In the genomic region with DNA sequence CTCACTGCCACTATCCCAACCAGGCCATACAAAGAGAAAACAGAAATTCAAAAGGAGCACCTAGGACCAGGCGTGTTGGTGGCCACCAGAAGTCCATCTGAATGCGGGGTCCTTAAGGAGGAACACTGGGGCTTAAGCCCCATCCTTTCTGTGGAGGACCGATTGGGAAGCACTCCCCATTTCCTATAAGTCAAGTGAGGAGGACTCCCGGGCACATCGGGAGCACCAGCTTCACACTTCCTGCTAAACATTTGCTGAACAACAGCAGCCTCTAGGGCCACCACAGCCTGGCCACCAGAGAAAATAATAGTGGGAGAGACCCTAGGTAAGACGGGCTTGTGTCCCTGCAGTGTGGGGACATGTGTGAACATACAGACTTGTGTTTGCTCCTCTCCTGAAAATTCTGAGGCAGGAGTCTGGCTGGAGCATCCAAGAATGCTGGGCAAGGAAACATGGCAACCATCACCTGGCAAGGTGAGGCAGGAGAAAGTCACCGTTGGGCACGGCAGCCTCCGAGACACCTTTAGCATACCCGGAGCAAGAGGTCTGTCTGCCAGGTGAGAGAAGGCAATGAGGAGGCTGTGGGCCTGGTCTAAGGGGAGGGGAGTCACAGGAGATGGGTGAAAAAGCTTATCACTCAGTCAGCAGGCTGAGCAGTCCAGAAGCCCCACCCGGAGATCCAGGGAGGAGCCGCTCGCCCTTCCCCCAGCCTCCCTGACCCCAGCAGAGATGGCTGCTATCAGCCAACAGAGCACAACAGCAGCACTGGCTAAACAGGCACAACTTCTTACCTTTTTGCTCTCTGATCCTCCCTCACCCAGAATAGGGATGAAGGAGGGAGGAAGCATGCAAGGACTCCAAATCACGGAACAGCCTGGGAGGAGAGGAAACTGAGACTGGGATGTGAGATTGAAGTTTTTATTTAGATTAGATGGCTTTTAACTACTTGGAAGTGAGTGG, we compare ENCODE assay signal across 1 cellular context.
TF ChIP-seq lines count a peak whose summit lies in the region.

No MANE protein-coding gene starts in this region.

TF ChIP-seq in K562, 482 proteins besides CTCF, POLR2A, EP300 and RAD21 (continued from another document and continues in another):
- TF ChIP-seq, protein P1, sequence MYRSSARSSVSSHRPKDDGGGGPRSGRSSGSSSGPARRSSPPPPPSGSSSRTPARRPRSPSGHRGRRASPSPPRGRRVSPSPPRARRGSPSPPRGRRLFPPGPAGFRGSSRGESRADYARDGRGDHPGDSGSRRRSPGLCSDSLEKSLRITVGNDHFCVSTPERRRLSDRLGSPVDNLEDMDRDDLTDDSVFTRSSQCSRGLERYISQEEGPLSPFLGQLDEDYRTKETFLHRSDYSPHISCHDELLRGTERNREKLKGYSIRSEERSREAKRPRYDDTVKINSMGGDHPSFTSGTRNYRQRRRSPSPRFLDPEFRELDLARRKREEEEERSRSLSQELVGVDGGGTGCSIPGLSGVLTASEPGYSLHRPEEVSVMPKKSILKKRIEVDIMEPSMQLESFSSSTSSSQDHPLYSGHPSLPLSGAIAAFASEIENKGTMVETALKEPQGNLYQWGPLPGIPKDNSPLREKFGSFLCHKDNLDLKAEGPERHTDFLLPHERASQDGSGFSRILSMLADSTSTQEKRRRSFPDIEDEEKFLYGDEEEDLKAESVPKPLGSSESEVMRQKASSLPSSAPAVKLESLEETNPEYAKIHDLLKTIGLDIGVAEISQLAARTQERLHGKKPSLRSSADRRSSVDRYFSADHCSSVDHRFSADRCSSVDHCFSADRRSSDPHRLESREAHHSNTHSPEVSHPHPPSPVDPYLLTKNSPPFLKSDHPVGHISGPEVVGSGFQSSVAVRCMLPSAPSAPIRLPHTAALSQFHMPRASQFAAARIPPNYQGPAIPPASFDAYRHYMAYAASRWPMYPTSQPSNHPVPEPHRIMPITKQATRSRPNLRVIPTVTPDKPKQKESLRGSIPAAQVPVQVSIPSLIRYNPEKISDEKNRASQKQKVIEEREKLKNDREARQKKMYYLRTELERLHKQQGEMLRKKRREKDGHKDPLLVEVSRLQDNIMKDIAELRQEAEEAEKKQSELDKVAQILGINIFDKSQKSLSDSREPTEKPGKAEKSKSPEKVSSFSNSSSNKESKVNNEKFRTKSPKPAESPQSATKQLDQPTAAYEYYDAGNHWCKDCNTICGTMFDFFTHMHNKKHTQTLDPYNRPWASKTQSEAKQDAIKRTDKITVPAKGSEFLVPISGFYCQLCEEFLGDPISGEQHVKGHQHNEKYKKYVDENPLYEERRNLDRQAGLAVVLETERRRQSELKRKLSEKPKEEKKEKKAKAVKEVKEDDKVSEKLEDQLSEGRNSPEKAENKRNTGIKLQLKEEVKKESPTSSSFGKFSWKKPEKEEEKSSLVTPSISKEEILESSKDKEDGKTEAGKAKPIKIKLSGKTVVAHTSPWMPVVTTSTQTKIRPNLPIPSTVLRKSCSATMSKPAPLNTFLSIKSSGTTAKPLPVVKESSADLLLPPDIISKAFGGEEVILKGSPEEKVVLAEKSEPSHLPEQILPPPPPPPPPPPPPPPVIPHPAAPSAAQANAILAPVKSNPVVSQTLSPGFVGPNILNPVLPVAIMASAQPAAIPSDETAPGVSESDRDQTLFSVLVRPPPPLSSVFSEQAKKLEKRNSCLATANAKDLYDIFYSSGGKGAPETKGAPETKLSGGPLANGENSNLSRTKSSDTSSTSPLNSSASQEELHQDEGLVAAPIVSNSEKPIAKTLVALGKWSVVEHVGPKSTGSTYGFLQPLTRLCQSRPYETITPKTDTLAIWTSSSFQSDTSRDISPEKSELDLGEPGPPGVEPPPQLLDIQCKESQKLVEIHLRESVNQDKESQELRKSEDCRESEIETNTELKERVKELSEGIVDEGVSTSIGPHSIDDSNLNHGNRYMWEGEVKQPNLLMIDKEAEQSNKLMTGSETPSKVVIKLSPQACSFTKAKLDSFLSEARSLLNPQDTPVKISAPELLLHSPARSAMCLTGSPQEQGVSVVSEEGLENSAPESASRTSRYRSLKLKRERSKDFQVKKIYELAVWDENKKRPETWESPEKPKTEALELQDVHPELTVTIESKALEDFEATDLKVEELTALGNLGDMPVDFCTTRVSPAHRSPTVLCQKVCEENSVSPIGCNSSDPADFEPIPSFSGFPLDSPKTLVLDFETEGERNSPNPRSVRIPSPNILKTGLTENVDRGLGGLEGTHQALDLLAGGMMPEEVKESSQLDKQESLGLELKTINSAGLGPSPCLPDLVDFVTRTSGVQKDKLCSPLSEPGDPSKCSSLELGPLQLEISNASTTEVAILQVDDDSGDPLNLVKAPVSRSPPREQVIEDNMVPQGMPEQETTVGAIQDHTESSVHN (IDR thresholded peaks at IDR 0.05; ENCODE audit: borderline replicate concordance in 1 of 2, low read depth in 1 of 2) = no peak
- no peak for TF ChIP-seq FOXK1 (CRISPR knock-in tag; IDR thresholded peaks at IDR 0.05; ENCODE audit: borderline replicate concordance)
- 0 out of 2 replicates have a peak, but pooled peaks have one; percentile 34 for TF ChIP-seq RNF2 (IDR thresholded peaks at IDR 0.05)
- TF ChIP-seq, protein P2, sequence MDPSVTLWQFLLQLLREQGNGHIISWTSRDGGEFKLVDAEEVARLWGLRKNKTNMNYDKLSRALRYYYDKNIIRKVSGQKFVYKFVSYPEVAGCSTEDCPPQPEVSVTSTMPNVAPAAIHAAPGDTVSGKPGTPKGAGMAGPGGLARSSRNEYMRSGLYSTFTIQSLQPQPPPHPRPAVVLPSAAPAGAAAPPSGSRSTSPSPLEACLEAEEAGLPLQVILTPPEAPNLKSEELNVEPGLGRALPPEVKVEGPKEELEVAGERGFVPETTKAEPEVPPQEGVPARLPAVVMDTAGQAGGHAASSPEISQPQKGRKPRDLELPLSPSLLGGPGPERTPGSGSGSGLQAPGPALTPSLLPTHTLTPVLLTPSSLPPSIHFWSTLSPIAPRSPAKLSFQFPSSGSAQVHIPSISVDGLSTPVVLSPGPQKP (CRISPR knock-in tag; IDR thresholded peaks at IDR 0.05) = no peak
- TF ChIP-seq ZNF780A (CRISPR knock-in tag; IDR thresholded peaks at IDR 0.05) = no peak
- TF ChIP-seq FOXJ2 (tag; IDR thresholded peaks at IDR 0.05) = no peak
- TF ChIP-seq PURB (CRISPR knock-in tag; IDR thresholded peaks at IDR 0.05; ENCODE audit: low read depth) = no peak
- peak; percentile 39; the same call in 1 of the 2 replicates for TF ChIP-seq VEZF1 (CRISPR knock-in tag; IDR thresholded peaks at IDR 0.05)
- no peak for TF ChIP-seq IRF9 (tag; IDR thresholded peaks at IDR 0.05)
- no peak for TF ChIP-seq CSDE1 (IDR thresholded peaks at IDR 0.05)
- TF ChIP-seq RCOR1 (IDR thresholded peaks at IDR 0.05; ENCODE audit: borderline replicate concordance in 1 of 2, low read depth in 2 of 2, low read length in 2 of 2) = peak in 1 of 2 experiments; percentile 65; a peak in 1 of 4 replicates
- no peak for TF ChIP-seq HDGF (IDR thresholded peaks at IDR 0.05)
- no peak for TF ChIP-seq MEF2D (tag; conservative IDR thresholded peaks at IDR 0.05; ENCODE audit: low read depth)
- TF ChIP-seq TBL1XR1 (IDR thresholded peaks at IDR 0.05; ENCODE audit: low read length in 2 of 2) = no peak
- no peak for TF ChIP-seq SRSF7 (optimal IDR thresholded peaks at IDR 0.05; ENCODE audit: low read depth, low read length)
- peak; percentile 39; the same call in 1 of the 2 replicates for TF ChIP-seq PKNOX1 (IDR thresholded peaks at IDR 0.05)
- no peak for TF ChIP-seq MAX (CRISPR knock-in tag; IDR thresholded peaks at IDR 0.05)
- TF ChIP-seq ERF (CRISPR knock-in tag; IDR thresholded peaks at IDR 0.05) = no peak
- TF ChIP-seq RBM39 (optimal IDR thresholded peaks at IDR 0.05; ENCODE audit: low read depth, low read length) = peak; percentile 49
- TF ChIP-seq KLF1 (tag; IDR thresholded peaks at IDR 0.05) = no peak
- TF ChIP-seq KAT8 (IDR thresholded peaks at IDR 0.05; ENCODE audit: low read depth) = no peak
- TF ChIP-seq ZFX (CRISPR knock-in tag; IDR thresholded peaks at IDR 0.05) = 0 out of 2 replicates have a peak, but pooled peaks have one; percentile 19
- TF ChIP-seq NR2C1 (IDR thresholded peaks at IDR 0.05) = no peak
- peak; percentile 64 for TF ChIP-seq NR2C1 (tag; IDR thresholded peaks at IDR 0.05)
- no peak for TF ChIP-seq TEAD1 (CRISPR knock-in tag; IDR thresholded peaks at IDR 0.05)
- TF ChIP-seq ID3 (CRISPR knock-in tag; IDR thresholded peaks at IDR 0.05) = no peak
- TF ChIP-seq ID3 (tag; IDR thresholded peaks at IDR 0.05) = no peak
- no peak for TF ChIP-seq ILK (tag; IDR thresholded peaks at IDR 0.05; ENCODE audit: borderline replicate concordance, low read depth)
- no peak for TF ChIP-seq CBFB (CRISPR knock-in tag; IDR thresholded peaks at IDR 0.05)
- no peak for TF ChIP-seq THRAP3 (IDR thresholded peaks at IDR 0.05; ENCODE audit: borderline replicate concordance)
- no peak for TF ChIP-seq HSF4 (CRISPR knock-in tag; IDR thresholded peaks at IDR 0.05; ENCODE audit: borderline replicate concordance)
- TF ChIP-seq RBM14 (IDR thresholded peaks at IDR 0.05; ENCODE audit: borderline replicate concordance, insufficient read depth, low read depth, low read length) = no peak
- TF ChIP-seq, protein P3, sequence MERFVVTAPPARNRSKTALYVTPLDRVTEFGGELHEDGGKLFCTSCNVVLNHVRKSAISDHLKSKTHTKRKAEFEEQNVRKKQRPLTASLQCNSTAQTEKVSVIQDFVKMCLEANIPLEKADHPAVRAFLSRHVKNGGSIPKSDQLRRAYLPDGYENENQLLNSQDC (CRISPR knock-in tag; IDR thresholded peaks at IDR 0.05) = no peak
- peak; percentile 18; the same call in 1 of the 2 replicates for TF ChIP-seq ESRRA (IDR thresholded peaks at IDR 0.05; ENCODE audit: borderline replicate concordance, low read depth)
- no peak for TF ChIP-seq XRCC5 (IDR thresholded peaks at IDR 0.05; ENCODE audit: low read depth, low read length)
- peak; percentile 85 for TF ChIP-seq CBFA2T3 (IDR thresholded peaks at IDR 0.05)
- peak; percentile 30; the same call in 1 of the 2 replicates for TF ChIP-seq NFIC (IDR thresholded peaks at IDR 0.05)
- no peak for TF ChIP-seq ZNF184 (CRISPR knock-in tag; IDR thresholded peaks at IDR 0.05)
- TF ChIP-seq, protein P4, sequence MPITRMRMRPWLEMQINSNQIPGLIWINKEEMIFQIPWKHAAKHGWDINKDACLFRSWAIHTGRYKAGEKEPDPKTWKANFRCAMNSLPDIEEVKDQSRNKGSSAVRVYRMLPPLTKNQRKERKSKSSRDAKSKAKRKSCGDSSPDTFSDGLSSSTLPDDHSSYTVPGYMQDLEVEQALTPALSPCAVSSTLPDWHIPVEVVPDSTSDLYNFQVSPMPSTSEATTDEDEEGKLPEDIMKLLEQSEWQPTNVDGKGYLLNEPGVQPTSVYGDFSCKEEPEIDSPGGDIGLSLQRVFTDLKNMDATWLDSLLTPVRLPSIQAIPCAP (CRISPR knock-in tag; IDR thresholded peaks at IDR 0.05; ENCODE audit: borderline replicate concordance) = no peak
- no peak for TF ChIP-seq NR2C2 (CRISPR knock-in tag; IDR thresholded peaks at IDR 0.05)
- peak; percentile 28; the same call in 1 of the 2 replicates for TF ChIP-seq NR2C2 (tag; IDR thresholded peaks at IDR 0.05)
- TF ChIP-seq NEUROD1 (IDR thresholded peaks at IDR 0.05; ENCODE audit: borderline replicate concordance, low read depth, low read length, partially characterized antibody) = no peak
- peak; percentile 75 for TF ChIP-seq ARID1B (IDR thresholded peaks at IDR 0.05)
- no peak for TF ChIP-seq ETS2 (tag; IDR thresholded peaks at IDR 0.05; ENCODE audit: borderline replicate concordance, poor library complexity, severe bottlenecking)
- no peak for TF ChIP-seq TARDBP (IDR thresholded peaks at IDR 0.05)
- no peak for TF ChIP-seq NR4A1 (CRISPR knock-in tag; IDR thresholded peaks at IDR 0.05)
- no peak for TF ChIP-seq NR4A1 (tag; IDR thresholded peaks at IDR 0.05)
- TF ChIP-seq ZNF586 (CRISPR knock-in tag; conservative IDR thresholded peaks at IDR 0.05) = no peak
- 0 out of 2 replicates have a peak, but pooled peaks have one; percentile 26 for TF ChIP-seq SOX6 (IDR thresholded peaks at IDR 0.05)
- TF ChIP-seq MECOM (CRISPR knock-in tag; IDR thresholded peaks at IDR 0.05) = no peak
